ENCODE assay signal across 11 cellular contexts in genomic region chr1:212255705-212256307, GRCh38. TPM values are rescaled to one million over a fixed set of nuclear protein-coding genes. Genes with fewer than 3 reads are reported as not detected.
DNase-seq lines count a peak whose midpoint lies in the region; ATAC-seq and TF ChIP-seq lines count a peak whose summit lies in the region.
"Had no signal": no experiment of that assay in that cellular context is flagged by ENCODE, and none has a peak within 500 bp of the region (broad histone marks: within the 10 kb centered on the region; RNA-seq: fewer than 3 reads in every experiment).

No MANE protein-coding gene starts in this region.

- TF ChIP-seq CTCF in lower leg skin (IDR thresholded peaks at IDR 0.05), result no peak

- peak overlapping the region; percentile 28 for H3K4me3 Mint-ChIP-seq in activated CD8-positive, alpha-beta memory T cell treated with anti-CD3 and anti-CD28 coated beads, Interleukin-2, amount 10 ng/mL, durations not matched to agents 7 days and 5 days
- peak overlapping the region; percentile 44 for H3K4me3 Mint-ChIP-seq in stimulated activated effector memory CD8-positive, alpha-beta T cell treated with anti-CD3 and anti-CD28 coated beads, Interleukin-12 subunit alpha, Interleukin-12 subunit beta, amount 100 ng/mL, for 72 hours

- H3K36me3 Mint-ChIP-seq in activated CD8-positive, alpha-beta memory T cell treated with anti-CD3 and anti-CD28 coated beads, Interleukin-2, amount 10 ng/mL, durations not matched to agents 7 days and 5 days, result peaks cover 2% of the 10 kb centered on the region
- H3K36me3 Mint-ChIP-seq in stimulated activated effector memory CD8-positive, alpha-beta T cell treated with anti-CD3 and anti-CD28 coated beads, Interleukin-12 subunit alpha, Interleukin-12 subunit beta, amount 100 ng/mL, for 72 hours, result peaks cover 5% of the 10 kb centered on the region

- peak; percentile 37 for ATAC-seq in activated CD8-positive, alpha-beta memory T cell treated with anti-CD3 and anti-CD28 coated beads, Interleukin-2, amount 10 ng/mL, durations not matched to agents 7 days and 5 days
- peak; percentile 48 for ATAC-seq in stimulated activated effector memory CD8-positive, alpha-beta T cell treated with anti-CD3 and anti-CD28 coated beads, Interleukin-12 subunit alpha, Interleukin-12 subunit beta, amount 100 ng/mL, for 72 hours

- no peaks in the 10 kb centered on the region for H3K9me3 Mint-ChIP-seq in activated CD8-positive, alpha-beta memory T cell treated with anti-CD3 and anti-CD28 coated beads, Interleukin-2, amount 10 ng/mL, durations not matched to agents 7 days and 5 days (ENCODE audit: low read depth)
- no peaks in the 10 kb centered on the region for H3K9me3 Mint-ChIP-seq in stimulated activated effector memory CD8-positive, alpha-beta T cell treated with anti-CD3 and anti-CD28 coated beads, Interleukin-12 subunit alpha, Interleukin-12 subunit beta, amount 100 ng/mL, for 72 hours

- peaks cover 52% of the 10 kb centered on the region for H3K4me1 Mint-ChIP-seq in activated CD8-positive, alpha-beta memory T cell treated with anti-CD3 and anti-CD28 coated beads, Interleukin-2, amount 10 ng/mL, durations not matched to agents 7 days and 5 days
- peaks cover 55% of the 10 kb centered on the region for H3K4me1 Mint-ChIP-seq in stimulated activated effector memory CD8-positive, alpha-beta T cell treated with anti-CD3 and anti-CD28 coated beads, Interleukin-12 subunit alpha, Interleukin-12 subunit beta, amount 100 ng/mL, for 72 hours

- intact Hi-C loops in lower leg skin (cut with DNase I; ENCODE audit: low total_unique reads), result no loop called here

- CTCF ChIA-PET in activated CD8-positive, alpha-beta memory T cell treated with anti-CD3 and anti-CD28 coated beads, Interleukin-2, amount 10 ng/mL, durations not matched to agents 7 days and 5 days (lab: Charles Lee), result interaction anchor here (1.0 to 2.5 kb wide), 10 partner anchors 10 to 494 kb away, joined by 3 to 6 read pairs (median 4); partner anchors contain the start of genes DTL and INTS7

- H3K27me3 Mint-ChIP-seq in activated CD8-positive, alpha-beta memory T cell treated with anti-CD3 and anti-CD28 coated beads, Interleukin-2, amount 10 ng/mL, durations not matched to agents 7 days and 5 days, result no peaks in the 10 kb centered on the region

- no peaks in the 10 kb centered on the region for H3K9me3 ChIP-seq in effector memory CD4-positive, alpha-beta T cell (ENCODE audit: control insufficient read depth, low read length)

- H3K4me3 ChIP-seq in effector memory CD4-positive, alpha-beta T cell (ENCODE audit: insufficient read depth, low read depth, low read length, poor library complexity, severe bottlenecking), result peak overlapping the region; percentile 23
- H3K4me3 ChIP-seq in lower leg skin (ENCODE audit: low read depth, poor library complexity, severe bottlenecking), result no peak overlapping the region

- H3K27ac ChIP-seq in effector memory CD4-positive, alpha-beta T cell (ENCODE audit: insufficient read depth, low read length, poor library complexity, severe bottlenecking), result peak overlapping the region; percentile 46

- no peak for DNase-seq in activated CD8-positive, alpha-beta memory T cell treated with anti-CD3 and anti-CD28 coated beads, Interleukin-2, amount 10 ng/mL, durations not matched to agents 7 days and 5 days
- DNase-seq in activated CD8-positive, alpha-beta memory T cell treated with anti-CD3 and anti-CD28 coated beads for 24 hours, result no peak
- DNase-seq in NOMO-1 (lab: John Stamatoyannopoulos, UW; ENCODE audit: unreplicated experiment in 2 of 2) (peak; percentile 84 to 90), NCI-H2107 treated with DMSO at 0.1 percent for 48 hours (lab: John Stamatoyannopoulos, UW; ENCODE audit: unreplicated experiment) (no peak), NCI-H146 treated with DMSO at 0.1 percent for 48 hours (lab: John Stamatoyannopoulos, UW; ENCODE audit: unreplicated experiment) (no peak), lower leg skin (ENCODE audit: low spot score in 2 of 2) (no peak)
- no peak for DNase-seq in effector memory CD4-positive, alpha-beta T cell
- no peak for DNase-seq in stimulated activated effector memory CD8-positive, alpha-beta T cell treated with anti-CD3 and anti-CD28 coated beads, Interleukin-12 subunit alpha, Interleukin-12 subunit beta, amount 100 ng/mL, for 72 hours (ENCODE audit: low spot score in 2 of 2)
- DNase-seq: NCI-H187, posterior cingulate gyrus, SHP77 treated with DMSO at 0.1 percent for 48 hours had no signal

- no peaks in the 10 kb centered on the region for H3K27me3 ChIP-seq in effector memory CD4-positive, alpha-beta T cell (replicated peaks; ENCODE audit: control insufficient read depth, insufficient read depth, low read length, poor library complexity, severe bottlenecking)

- peak overlapping the region; percentile 78 for H3K27ac Mint-ChIP-seq in activated CD8-positive, alpha-beta memory T cell treated with anti-CD3 and anti-CD28 coated beads, Interleukin-2, amount 10 ng/mL, durations not matched to agents 7 days and 5 days
- peak overlapping the region; percentile 94 for H3K27ac Mint-ChIP-seq in stimulated activated effector memory CD8-positive, alpha-beta T cell treated with anti-CD3 and anti-CD28 coated beads, Interleukin-12 subunit alpha, Interleukin-12 subunit beta, amount 100 ng/mL, for 72 hours

- 75 to 77% methylated on average over 9 of the region's 9 CpGs for WGBS in lower leg skin, 2 donors

- H3K36me3 ChIP-seq in effector memory CD4-positive, alpha-beta T cell (ENCODE audit: control insufficient read depth, insufficient read depth, low read length), result no peaks in the 10 kb centered on the region

- TF ChIP-seq POLR2A in lower leg skin (IDR thresholded peaks at IDR 0.05), result no peak

- peaks cover 58% of the 10 kb centered on the region for H3K4me1 ChIP-seq in effector memory CD4-positive, alpha-beta T cell (ENCODE audit: control insufficient read depth, insufficient read depth, low read length, poor library complexity, severe bottlenecking)

RNA-seq across cellular contexts. Expression of gene PPP2R5A, which starts 29.4 kb away (rescaled TPM):
- 10 to 100 TPM; 42.7 to 44.0 TPM for total RNA-seq in activated CD8-positive, alpha-beta memory T cell treated with anti-CD3 and anti-CD28 coated beads, Interleukin-2, amount 10 ng/mL, durations not matched to agents 7 days and 5 days
- 10 to 100 TPM; 34.9 to 57.6 (median 53.2) TPM for total RNA-seq in lower leg skin

Comparison
In these comparisons a context has a peak if more than half of its experiments do, and no peak if none do; other contexts are left out.
1. DNase-seq: peak in NOMO-1 (2 of 2); none in activated CD8-positive, alpha-beta memory T cell treated with anti-CD3 and anti-CD28 coated beads, Interleukin-2, amount 10 ng/mL, durations not matched to agents 7 days and 5 days (single experiment), activated CD8-positive, alpha-beta memory T cell treated with anti-CD3 and anti-CD28 coated beads for 24 hours (single experiment), effector memory CD4-positive, alpha-beta T cell (0 of 3), stimulated activated effector memory CD8-positive, alpha-beta T cell treated with anti-CD3 and anti-CD28 coated beads, Interleukin-12 subunit alpha, Interleukin-12 subunit beta, amount 100 ng/mL, for 72 hours (0 of 2), NCI-H2107 treated with DMSO at 0.1 percent for 48 hours (single experiment), NCI-H146 treated with DMSO at 0.1 percent for 48 hours (single experiment) and lower leg skin (0 of 2).